Comparison of ENCODE assay signal across 18 cellular contexts in the genomic region with DNA sequence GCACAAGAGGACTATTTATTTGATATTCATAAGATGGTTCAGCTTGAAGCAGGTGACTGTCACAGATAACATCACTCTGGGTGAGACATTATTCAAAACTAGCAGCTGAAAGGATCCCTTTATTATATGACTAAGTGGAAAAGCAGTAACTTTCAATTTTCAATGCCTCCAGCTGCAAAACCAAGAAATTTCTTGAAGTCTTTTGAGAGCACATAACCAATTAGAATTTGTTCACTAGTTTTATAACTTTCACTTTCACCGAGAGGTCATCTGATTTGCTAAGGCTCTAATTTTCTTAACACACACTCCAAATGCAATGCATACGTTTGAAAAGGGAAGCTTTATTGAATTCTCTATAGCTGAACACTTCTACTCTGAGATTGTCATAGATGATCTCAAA.
DNase-seq lines count a peak whose midpoint lies in the region; ATAC-seq lines count a peak whose summit lies in the region.
"Had no signal": no experiment of that assay in that cellular context is flagged by ENCODE, and none has a peak within 500 bp of the region (broad histone marks: within the 10 kb centered on the region; RNA-seq: fewer than 3 reads in every experiment).

No MANE protein-coding gene starts in this region.

- peaks cover 19% of the 10 kb centered on the region for H3K9me3 Mint-ChIP-seq in activated T-cell treated with anti-CD3 and anti-CD28 coated beads, Interleukin-2, amount 50 U/mL, for 4 hours
- H3K9me3 Mint-ChIP-seq in stimulated activated naive CD8-positive, alpha-beta T cell treated with anti-CD3 and anti-CD28 coated beads, Interleukin-15, amount 100 ng/mL, for 72 hours = peaks cover 23 to 25% of the 10 kb centered on the region in 2 donors

- ATAC-seq in activated T-cell treated with anti-CD3 and anti-CD28 coated beads, Interleukin-2, amount 50 U/mL, for 4 hours = peak; percentile 75 to 84
- peak; percentile 67 for ATAC-seq in stimulated activated naive CD8-positive, alpha-beta T cell treated with anti-CD3 and anti-CD28 coated beads, Interleukin-15, amount 100 ng/mL, for 72 hours
- ATAC-seq in GM21529 (IDR thresholded peaks at IDR 0.05; ENCODE audit: unreplicated experiment) (no peak), sciatic nerve (no peak)
- ATAC-seq: A549 had no signal

- no peak for DNase-seq in activated T-cell treated with anti-CD3 and anti-CD28 coated beads, Interleukin-2, amount 50 U/mL, for 4 hours
- no peak for DNase-seq in activated T-cell treated with anti-CD3 and anti-CD28 coated beads for 4 hours
- peak; percentile 34 for DNase-seq in NCI-H526 treated with DMSO at 0.1 percent for 48 hours (lab: John Stamatoyannopoulos, UW)
- peak; percentile 64 for DNase-seq in fibroblast of peridontal ligament (ENCODE audit: extremely low read depth)
- DNase-seq in stimulated activated naive CD8-positive, alpha-beta T cell treated with anti-CD3 and anti-CD28 coated beads, Interleukin-15, amount 100 ng/mL, for 72 hours = no peak
- DNase-seq in sciatic nerve (ENCODE audit: low spot score) = no peak
- no peak for DNase-seq in activated CD8-positive, alpha-beta memory T cell treated with anti-CD3 and anti-CD28 coated beads for 24 hours
- DNase-seq: activated naive CD4-positive, alpha-beta T cell treated with anti-CD3 and anti-CD28 coated beads for 36 hours; GOT3; hippocampal formation; NCI-H2081; NCI-H510A; posterior cingulate gyrus; T1000 had no signal

- H3K4me3 Mint-ChIP-seq in activated T-cell treated with anti-CD3 and anti-CD28 coated beads, Interleukin-2, amount 50 U/mL, for 4 hours = no peak overlapping the region
- H3K4me3 Mint-ChIP-seq in stimulated activated naive CD8-positive, alpha-beta T cell treated with anti-CD3 and anti-CD28 coated beads, Interleukin-15, amount 100 ng/mL, for 72 hours = no peak overlapping the region
- H3K4me3 Mint-ChIP-seq: activated naive CD4-positive, alpha-beta T cell treated with anti-CD3 and anti-CD28 coated beads for 36 hours; memory B cell; nephron had no signal

- peaks cover 3% of the 10 kb centered on the region for H3K36me3 Mint-ChIP-seq in activated T-cell treated with anti-CD3 and anti-CD28 coated beads, Interleukin-2, amount 50 U/mL, for 4 hours (ENCODE audit: insufficient read depth)

- peaks cover 3% of the 10 kb centered on the region for H3K27me3 Mint-ChIP-seq in activated T-cell treated with anti-CD3 and anti-CD28 coated beads, Interleukin-2, amount 50 U/mL, for 4 hours (ENCODE audit: low read depth)
- no peaks in the 10 kb centered on the region for H3K27me3 Mint-ChIP-seq in stimulated activated naive CD8-positive, alpha-beta T cell treated with anti-CD3 and anti-CD28 coated beads, Interleukin-15, amount 100 ng/mL, for 72 hours

- intact Hi-C loops in sciatic nerve (cut with DNase I) = no loop called here

- no peak overlapping the region for H3K27ac Mint-ChIP-seq in stimulated activated naive CD8-positive, alpha-beta T cell treated with anti-CD3 and anti-CD28 coated beads, Interleukin-15, amount 100 ng/mL, for 72 hours
- H3K27ac Mint-ChIP-seq: activated naive CD4-positive, alpha-beta T cell treated with anti-CD3 and anti-CD28 coated beads for 36 hours; memory B cell; nephron had no signal

- peaks cover 7% of the 10 kb centered on the region for H3K4me1 Mint-ChIP-seq in activated T-cell treated with anti-CD3 and anti-CD28 coated beads, Interleukin-2, amount 50 U/mL, for 4 hours (ENCODE audit: low read depth)
- peaks cover 12% of the 10 kb centered on the region for H3K4me1 Mint-ChIP-seq in stimulated activated naive CD8-positive, alpha-beta T cell treated with anti-CD3 and anti-CD28 coated beads, Interleukin-15, amount 100 ng/mL, for 72 hours
- H3K4me1 Mint-ChIP-seq: memory B cell, nephron had no signal

Comparison
In these comparisons a context has a peak if more than half of its experiments do, and no peak if none do; other contexts are left out.
1. ATAC-seq: peak in activated T-cell treated with anti-CD3 and anti-CD28 coated beads, Interleukin-2, amount 50 U/mL, for 4 hours (2 of 2) and stimulated activated naive CD8-positive, alpha-beta T cell treated with anti-CD3 and anti-CD28 coated beads, Interleukin-15, amount 100 ng/mL, for 72 hours (single experiment); none in GM21529 (single experiment) and sciatic nerve (single experiment).
2. DNase-seq: peak in NCI-H526 treated with DMSO at 0.1 percent for 48 hours (single experiment) and fibroblast of peridontal ligament (single experiment); none in activated T-cell treated with anti-CD3 and anti-CD28 coated beads, Interleukin-2, amount 50 U/mL, for 4 hours (single experiment), activated T-cell treated with anti-CD3 and anti-CD28 coated beads for 4 hours (single experiment), stimulated activated naive CD8-positive, alpha-beta T cell treated with anti-CD3 and anti-CD28 coated beads, Interleukin-15, amount 100 ng/mL, for 72 hours (0 of 2), sciatic nerve (single experiment) and activated CD8-positive, alpha-beta memory T cell treated with anti-CD3 and anti-CD28 coated beads for 24 hours (single experiment).